ENCODE assay signal across 9 cellular contexts in genomic region chr17:7704601-7705268, GRCh38. TPM values are rescaled to one million over a fixed set of nuclear protein-coding genes. Genes with fewer than 3 reads are reported as not detected.
DNase-seq lines count a peak whose midpoint lies in the region; ATAC-seq and TF ChIP-seq lines count a peak whose summit lies in the region.
"Had no signal": no experiment of that assay in that cellular context is flagged by ENCODE, and none has a peak within 500 bp of the region (broad histone marks: within the 10 kb centered on the region; RNA-seq: fewer than 3 reads in every experiment).

Gene EFNB3 (plus strand): TSS chr17:7705202. CDS start chr17:7705599, 397 bp downstream.

- peak within 1 kb of the TSS; percentile 75 for H3K27ac Mint-ChIP-seq in osteocyte (ENCODE audit: unreplicated experiment)
- H3K27ac Mint-ChIP-seq: activated naive CD4-positive, alpha-beta T cell treated with anti-CD3 and anti-CD28 coated beads, Interleukin-2, amount 50 U/mL, for 72 hours had no signal

- H3K36me3 Mint-ChIP-seq in osteocyte (ENCODE audit: unreplicated experiment): no peaks in the 10 kb centered on the region

- no peaks in the 10 kb centered on the region for H3K9me3 Mint-ChIP-seq in osteocyte (ENCODE audit: unreplicated experiment)
- H3K9me3 Mint-ChIP-seq: activated naive CD4-positive, alpha-beta T cell treated with anti-CD3 and anti-CD28 coated beads, Interleukin-2, amount 50 U/mL, for 72 hours had no signal

- DNase-seq in stimulated activated CD4-positive, alpha-beta T cell treated with anti-CD3 and anti-CD28 coated beads, Interleukin-4, amount 100 ng/mL, for 1 hour: peak; percentile 21
- no peak for DNase-seq in stimulated activated CD4-positive, alpha-beta T cell treated with anti-CD3 and anti-CD28 coated beads, Interleukin-12 subunit alpha, Interleukin-12 subunit beta, amount 100 ng/mL, for 4 hours
- DNase-seq in fibroblast of mammary gland (ENCODE audit: low read depth) (no peak), osteocyte (ENCODE audit: extremely low spot score, unreplicated experiment) (no peak), HCEC 1CT (no peak)
- no peak for DNase-seq in effector CD4-positive, alpha-beta T cell

- peak within 1 kb of the TSS; percentile 46 for H3K4me3 ChIP-seq in fibroblast of mammary gland (ENCODE audit: control insufficient read depth, low read depth, low read length)

- ATAC-seq in SK-N-SH treated with all-trans-retinoic acid at 6 μM for 48 hours (peak; percentile 78), HG03139 (IDR thresholded peaks at IDR 0.05; ENCODE audit: unreplicated experiment) (no peak)

- no peak for TF ChIP-seq CTCF in fibroblast of mammary gland (conservative IDR thresholded peaks at IDR 0.05; ENCODE audit: control insufficient read depth, insufficient read depth, low read depth, low read length)
- no peak for TF ChIP-seq CTCF in osteocyte (IDR thresholded peaks at IDR 0.05)

- peaks cover 27% of the 10 kb centered on the region for H3K4me1 Mint-ChIP-seq in osteocyte (ENCODE audit: unreplicated experiment)

- peak within 1 kb of the TSS; percentile 76 for H3K4me3 Mint-ChIP-seq in osteocyte (ENCODE audit: unreplicated experiment)

- H3K27me3 Mint-ChIP-seq in osteocyte (ENCODE audit: unreplicated experiment): peaks cover 15% of the 10 kb centered on the region

TF ChIP-seq in SK-N-SH treated with all-trans-retinoic acid at 6 μM for 48 hours, 23 proteins besides CTCF, POLR2A, EP300 and RAD21:
- no peak for TF ChIP-seq TSHZ2 (CRISPR knock-in tag; IDR thresholded peaks at IDR 0.05)
- no peak for TF ChIP-seq CSDC2 (CRISPR knock-in tag; IDR thresholded peaks at IDR 0.05)
- TF ChIP-seq OSR1 (CRISPR knock-in tag; IDR thresholded peaks at IDR 0.05): no peak
- TF ChIP-seq TCF4 (CRISPR knock-in tag; IDR thresholded peaks at IDR 0.05; ENCODE audit: borderline replicate concordance): no peak
- TF ChIP-seq CREB5 (CRISPR knock-in tag; IDR thresholded peaks at IDR 0.05; ENCODE audit: low read depth): no peak
- no peak for TF ChIP-seq ZC3H10 (CRISPR knock-in tag; IDR thresholded peaks at IDR 0.05)
- TF ChIP-seq TOX (CRISPR knock-in tag; IDR thresholded peaks at IDR 0.05; ENCODE audit: borderline replicate concordance): no peak
- no peak for TF ChIP-seq GLIS3 (CRISPR knock-in tag; IDR thresholded peaks at IDR 0.05)
- TF ChIP-seq CSRNP3 (CRISPR knock-in tag; IDR thresholded peaks at IDR 0.05): no peak
- no peak for TF ChIP-seq SNAI2 (CRISPR knock-in tag; IDR thresholded peaks at IDR 0.05)
- no peak for TF ChIP-seq PPARA (CRISPR knock-in tag; IDR thresholded peaks at IDR 0.05; ENCODE audit: borderline replicate concordance)
- no peak for TF ChIP-seq PATZ1 (CRISPR knock-in tag; IDR thresholded peaks at IDR 0.05; ENCODE audit: borderline replicate concordance)
- no peak for TF ChIP-seq RARB (CRISPR knock-in tag; IDR thresholded peaks at IDR 0.05)

RNA-seq across cellular contexts. Expression of gene EFNB3, which starts in this region (rescaled TPM):
- total RNA-seq in osteocyte: 12.3 and 12.7 TPM in 2 replicates
- total RNA-seq: activated naive CD4-positive, alpha-beta T cell treated with anti-CD3 and anti-CD28 coated beads, Interleukin-2, amount 50 U/mL, for 72 hours had no signal
